ENCODE assay signal across 1 cellular context in genomic region chr9:129611302-129611800, GRCh38.
TF ChIP-seq lines count a peak whose summit lies in the region.

No MANE protein-coding gene starts in this region.

TF ChIP-seq in HEK293, 187 proteins besides CTCF, POLR2A, EP300 and RAD21 (continued from another document):
- TF ChIP-seq ZNF692 (tag by site-specific recombination; IDR thresholded peaks at IDR 0.05) (peak; percentile 74), ZFHX2 (tag by site-specific recombination; conservative IDR thresholded peaks at IDR 0.05) (peak; percentile 91), ZFP37 (tag by site-specific recombination; IDR thresholded peaks at IDR 0.05) (0 out of 2 replicates have a peak, but pooled peaks have one; percentile 19), ZNF221 (tag by site-specific recombination; IDR thresholded peaks at IDR 0.05; ENCODE audit: borderline replicate concordance) (no peak), SCRT2 (tag by site-specific recombination; IDR thresholded peaks at IDR 0.05) (0 out of 2 replicates have a peak, but pooled peaks have one; percentile 13), ZBTB48 (tag by site-specific recombination; IDR thresholded peaks at IDR 0.05) (peak; percentile 45), ZNF76 (tag by site-specific recombination; IDR thresholded peaks at IDR 0.05; ENCODE audit: borderline replicate concordance, low read depth) (peak; percentile 73; the same call in 1 of the 2 replicates), SP3 (tag by site-specific recombination; IDR thresholded peaks at IDR 0.05) (0 out of 2 replicates have a peak, but pooled peaks have one; percentile 41), ZBTB20 (tag by site-specific recombination; IDR thresholded peaks at IDR 0.05) (peak; percentile 20; the same call in 1 of the 2 replicates), ZNF791 (tag by site-specific recombination; IDR thresholded peaks at IDR 0.05) (no peak), ZNF155 (tag by site-specific recombination; IDR thresholded peaks at IDR 0.05) (no peak), EGR2 (tag by site-specific recombination; IDR thresholded peaks at IDR 0.05; ENCODE audit: low read depth) (peak; percentile 89), PATZ1 (tag by site-specific recombination; IDR thresholded peaks at IDR 0.05) (0 out of 2 replicates have a peak, but pooled peaks have one; percentile 10), ZFP69B (tag by site-specific recombination; IDR thresholded peaks at IDR 0.05) (peak; percentile 90)
TF ChIP-seq in HEK293: peak in this region for 13.
